Comparison of ENCODE assay signal across 26 cellular contexts in the genomic region with DNA sequence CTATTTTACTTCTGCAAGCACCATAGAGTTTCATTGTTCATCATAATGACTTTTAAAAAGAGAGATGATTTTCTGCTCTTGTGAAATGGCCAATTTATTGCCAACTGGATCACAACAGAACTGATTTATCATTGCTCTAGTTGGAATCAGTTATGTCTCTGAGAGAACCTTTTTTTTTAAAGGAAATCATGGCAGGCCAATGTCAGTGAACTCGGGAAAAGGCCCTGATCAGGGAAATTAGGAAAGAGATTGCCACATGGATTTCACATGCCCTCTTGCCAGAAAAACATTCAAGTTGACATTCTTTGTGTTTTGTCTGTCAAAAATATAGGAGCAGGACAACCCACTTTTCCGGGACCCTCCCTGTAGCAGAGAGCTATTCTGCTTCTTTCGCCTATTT.
"Had no signal": no experiment of that assay in that cellular context is flagged by ENCODE, and none has a peak within 500 bp of the region (broad histone marks: within the 10 kb centered on the region; RNA-seq: fewer than 3 reads in every experiment).

No MANE protein-coding gene starts in this region.

- DNase-seq: stimulated activated CD4-positive, alpha-beta T cell treated with anti-CD3 and anti-CD28 coated beads, Interleukin-2, amount 100 ng/mL, for 48 hours; stimulated activated CD4-positive, alpha-beta T cell treated with anti-CD3 and anti-CD28 coated beads, Interleukin-4, amount 100 ng/mL, for 1 hour; stimulated activated CD4-positive, alpha-beta T cell treated with anti-CD3 and anti-CD28 coated beads, Interleukin-4, amount 100 ng/mL, for 24 hours; stimulated activated CD4-positive, alpha-beta T cell treated with anti-CD3 and anti-CD28 coated beads, Interleukin-4, amount 100 ng/mL, for 4 hours; stimulated activated CD8-positive, alpha-beta memory T cell treated with anti-CD3 and anti-CD28 coated beads, Interleukin-4, amount 100 ng/mL, for 48 hours; stimulated activated naive B cell treated with anti-CD40 and anti-IgM and Interleukin-4, amounts not matched to agents 10 μg/mL and 1 μg/mL and 100 μg/mL, for 72 hours; stimulated activated naive CD4-positive, alpha-beta T cell; stimulated activated naive CD4-positive, alpha-beta T cell treated with Interleukin-2 at 50 U/mL for 16 hours; stimulated activated naive CD8-positive, alpha-beta T cell treated with anti-CD3 and anti-CD28 coated beads, Interleukin-15, amount 100 ng/mL, for 72 hours; stimulated activated naive CD8-positive, alpha-beta T cell treated with anti-CD3 and anti-CD28 coated beads, Interleukin-15, Interleukin-2, amounts not matched to agents 100 U/mL and 50 U/mL, for 24 hours; stomach; substantia nigra; testis; thyroid gland; tibial artery; transverse colon; trophoblast cell; upper lobe of left lung; upper lobe of right lung; uterus had no signal

- H3K4me1 ChIP-seq: stomach, suprapubic skin, testis, thyroid gland, tibial artery, tibial nerve, transverse colon, upper lobe of left lung, upper lobe of right lung, uterus, vagina had no signal

- H3K36me3 ChIP-seq: stomach, suprapubic skin, thoracic aorta, thyroid gland, tibial artery, tibial nerve, transverse colon, upper lobe of left lung, upper lobe of right lung, uterus, vagina had no signal

- H3K9me3 ChIP-seq: stomach, suprapubic skin, testis, thoracic aorta, thyroid gland, tibial artery, tibial nerve, transverse colon, upper lobe of left lung, upper lobe of right lung, uterus, vagina had no signal

- H3K27me3 ChIP-seq: suprapubic skin, testis, thyroid gland, tibial artery, tibial nerve, transverse colon, upper lobe of left lung, upper lobe of right lung, uterus, vagina had no signal

- ATAC-seq: stimulated activated effector memory CD8-positive, alpha-beta T cell treated with anti-CD3 and anti-CD28 coated beads, Interleukin-12 subunit alpha, Interleukin-12 subunit beta, amount 100 ng/mL, for 72 hours; stimulated activated memory B cell treated with anti-CD40 and anti-IgM and Interleukin-4, amounts not matched to agents 10 μg/mL and 1 μg/mL and 100 μg/mL, for 72 hours; stimulated activated naive B cell treated with anti-CD40 and anti-IgM and Interleukin-4, amounts not matched to agents 10 μg/mL and 1 μg/mL and 100 μg/mL, for 72 hours; stimulated activated naive CD8-positive, alpha-beta T cell treated with anti-CD3 and anti-CD28 coated beads, Interleukin-15, amount 100 ng/mL, for 72 hours; stimulated activated naive CD8-positive, alpha-beta T cell treated with anti-CD3 and anti-CD28 coated beads, Interleukin-15, Interleukin-2, amounts not matched to agents 100 U/mL and 50 U/mL, for 24 hours; upper lobe of right lung had no signal

- H3K4me3 ChIP-seq: stomach, suprapubic skin, testis, thoracic aorta, thyroid gland, tibial artery, tibial nerve, transverse colon, upper lobe of left lung, upper lobe of right lung, uterus, vagina had no signal
